ENCODE assay signal across 1 cellular context in genomic region chr13:73090116-73090811, GRCh38.
TF ChIP-seq lines count a peak whose summit lies in the region.

No MANE protein-coding gene starts in this region.

TF ChIP-seq in H1, 55 proteins besides CTCF, POLR2A, EP300 and RAD21:
- TF ChIP-seq, protein P1, sequence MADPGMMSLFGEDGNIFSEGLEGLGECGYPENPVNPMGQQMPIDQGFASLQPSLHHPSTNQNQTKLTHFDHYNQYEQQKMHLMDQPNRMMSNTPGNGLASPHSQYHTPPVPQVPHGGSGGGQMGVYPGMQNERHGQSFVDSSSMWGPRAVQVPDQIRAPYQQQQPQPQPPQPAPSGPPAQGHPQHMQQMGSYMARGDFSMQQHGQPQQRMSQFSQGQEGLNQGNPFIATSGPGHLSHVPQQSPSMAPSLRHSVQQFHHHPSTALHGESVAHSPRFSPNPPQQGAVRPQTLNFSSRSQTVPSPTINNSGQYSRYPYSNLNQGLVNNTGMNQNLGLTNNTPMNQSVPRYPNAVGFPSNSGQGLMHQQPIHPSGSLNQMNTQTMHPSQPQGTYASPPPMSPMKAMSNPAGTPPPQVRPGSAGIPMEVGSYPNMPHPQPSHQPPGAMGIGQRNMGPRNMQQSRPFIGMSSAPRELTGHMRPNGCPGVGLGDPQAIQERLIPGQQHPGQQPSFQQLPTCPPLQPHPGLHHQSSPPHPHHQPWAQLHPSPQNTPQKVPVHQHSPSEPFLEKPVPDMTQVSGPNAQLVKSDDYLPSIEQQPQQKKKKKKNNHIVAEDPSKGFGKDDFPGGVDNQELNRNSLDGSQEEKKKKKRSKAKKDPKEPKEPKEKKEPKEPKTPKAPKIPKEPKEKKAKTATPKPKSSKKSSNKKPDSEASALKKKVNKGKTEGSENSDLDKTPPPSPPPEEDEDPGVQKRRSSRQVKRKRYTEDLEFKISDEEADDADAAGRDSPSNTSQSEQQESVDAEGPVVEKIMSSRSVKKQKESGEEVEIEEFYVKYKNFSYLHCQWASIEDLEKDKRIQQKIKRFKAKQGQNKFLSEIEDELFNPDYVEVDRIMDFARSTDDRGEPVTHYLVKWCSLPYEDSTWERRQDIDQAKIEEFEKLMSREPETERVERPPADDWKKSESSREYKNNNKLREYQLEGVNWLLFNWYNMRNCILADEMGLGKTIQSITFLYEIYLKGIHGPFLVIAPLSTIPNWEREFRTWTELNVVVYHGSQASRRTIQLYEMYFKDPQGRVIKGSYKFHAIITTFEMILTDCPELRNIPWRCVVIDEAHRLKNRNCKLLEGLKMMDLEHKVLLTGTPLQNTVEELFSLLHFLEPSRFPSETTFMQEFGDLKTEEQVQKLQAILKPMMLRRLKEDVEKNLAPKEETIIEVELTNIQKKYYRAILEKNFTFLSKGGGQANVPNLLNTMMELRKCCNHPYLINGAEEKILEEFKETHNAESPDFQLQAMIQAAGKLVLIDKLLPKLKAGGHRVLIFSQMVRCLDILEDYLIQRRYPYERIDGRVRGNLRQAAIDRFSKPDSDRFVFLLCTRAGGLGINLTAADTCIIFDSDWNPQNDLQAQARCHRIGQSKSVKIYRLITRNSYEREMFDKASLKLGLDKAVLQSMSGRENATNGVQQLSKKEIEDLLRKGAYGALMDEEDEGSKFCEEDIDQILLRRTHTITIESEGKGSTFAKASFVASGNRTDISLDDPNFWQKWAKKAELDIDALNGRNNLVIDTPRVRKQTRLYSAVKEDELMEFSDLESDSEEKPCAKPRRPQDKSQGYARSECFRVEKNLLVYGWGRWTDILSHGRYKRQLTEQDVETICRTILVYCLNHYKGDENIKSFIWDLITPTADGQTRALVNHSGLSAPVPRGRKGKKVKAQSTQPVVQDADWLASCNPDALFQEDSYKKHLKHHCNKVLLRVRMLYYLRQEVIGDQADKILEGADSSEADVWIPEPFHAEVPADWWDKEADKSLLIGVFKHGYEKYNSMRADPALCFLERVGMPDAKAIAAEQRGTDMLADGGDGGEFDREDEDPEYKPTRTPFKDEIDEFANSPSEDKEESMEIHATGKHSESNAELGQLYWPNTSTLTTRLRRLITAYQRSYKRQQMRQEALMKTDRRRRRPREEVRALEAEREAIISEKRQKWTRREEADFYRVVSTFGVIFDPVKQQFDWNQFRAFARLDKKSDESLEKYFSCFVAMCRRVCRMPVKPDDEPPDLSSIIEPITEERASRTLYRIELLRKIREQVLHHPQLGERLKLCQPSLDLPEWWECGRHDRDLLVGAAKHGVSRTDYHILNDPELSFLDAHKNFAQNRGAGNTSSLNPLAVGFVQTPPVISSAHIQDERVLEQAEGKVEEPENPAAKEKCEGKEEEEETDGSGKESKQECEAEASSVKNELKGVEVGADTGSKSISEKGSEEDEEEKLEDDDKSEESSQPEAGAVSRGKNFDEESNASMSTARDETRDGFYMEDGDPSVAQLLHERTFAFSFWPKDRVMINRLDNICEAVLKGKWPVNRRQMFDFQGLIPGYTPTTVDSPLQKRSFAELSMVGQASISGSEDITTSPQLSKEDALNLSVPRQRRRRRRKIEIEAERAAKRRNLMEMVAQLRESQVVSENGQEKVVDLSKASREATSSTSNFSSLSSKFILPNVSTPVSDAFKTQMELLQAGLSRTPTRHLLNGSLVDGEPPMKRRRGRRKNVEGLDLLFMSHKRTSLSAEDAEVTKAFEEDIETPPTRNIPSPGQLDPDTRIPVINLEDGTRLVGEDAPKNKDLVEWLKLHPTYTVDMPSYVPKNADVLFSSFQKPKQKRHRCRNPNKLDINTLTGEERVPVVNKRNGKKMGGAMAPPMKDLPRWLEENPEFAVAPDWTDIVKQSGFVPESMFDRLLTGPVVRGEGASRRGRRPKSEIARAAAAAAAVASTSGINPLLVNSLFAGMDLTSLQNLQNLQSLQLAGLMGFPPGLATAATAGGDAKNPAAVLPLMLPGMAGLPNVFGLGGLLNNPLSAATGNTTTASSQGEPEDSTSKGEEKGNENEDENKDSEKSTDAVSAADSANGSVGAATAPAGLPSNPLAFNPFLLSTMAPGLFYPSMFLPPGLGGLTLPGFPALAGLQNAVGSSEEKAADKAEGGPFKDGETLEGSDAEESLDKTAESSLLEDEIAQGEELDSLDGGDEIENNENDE (IDR thresholded peaks at IDR 0.05; ENCODE audit: insufficient replicate concordance, low read length), result no peak
- peak; percentile 88 for TF ChIP-seq JUND (IDR thresholded peaks at IDR 0.05; ENCODE audit: low read length)
- TF ChIP-seq JUN (IDR thresholded peaks at IDR 0.05; ENCODE audit: low read depth, low read length), result peak; percentile 71
- TF ChIP-seq SIN3A (conservative IDR thresholded peaks at IDR 0.05 in 1 of 2, IDR thresholded peaks at IDR 0.05 in 1 of 2; ENCODE audit: low read depth in 1 of 2, low read length in 2 of 2), result no peak
- TF ChIP-seq CREB1 (IDR thresholded peaks at IDR 0.05), result peak; percentile 28; the same call in 1 of the 2 replicates
- no peak for TF ChIP-seq MAFK (IDR thresholded peaks at IDR 0.05; ENCODE audit: low read depth, low read length)
- peak; percentile 36; the same call in 1 of the 2 replicates for TF ChIP-seq BACH1 (IDR thresholded peaks at IDR 0.05; ENCODE audit: low read length)
- no peak for TF ChIP-seq TAF7 (optimal IDR thresholded peaks at IDR 0.05; ENCODE audit: borderline replicate concordance, low read depth, low read length)
TF ChIP-seq in H1: peak in this region for 4.
